Comparison of ENCODE assay signal across 10 cellular contexts in genomic region chr9:135474915-135475314, GRCh38. TPM values are rescaled to one million over a fixed set of nuclear protein-coding genes. Genes with fewer than 3 reads are reported as not detected.
A peak's percentile ranks its signal among the peaks of the same experiment; 100 is the strongest.
DNase-seq lines count a peak whose midpoint lies in the region; ATAC-seq and FAIRE-seq lines count a peak whose summit lies in the region.
"Had no signal": no experiment of that assay in that cellular context is flagged by ENCODE, and none has a peak within 500 bp of the region (broad histone marks: within the 10 kb centered on the region; RNA-seq: fewer than 3 reads in every experiment).

No MANE protein-coding gene starts in this region.

- H3K27ac ChIP-seq in SK-N-MC, result no peak overlapping the region
- H3K27ac ChIP-seq: HL-60 had no signal

- no peak for ATAC-seq in left colon
- no peak for ATAC-seq in HG03378 (IDR thresholded peaks at IDR 0.05; ENCODE audit: unreplicated experiment)

- intact Hi-C loops in head of caudate nucleus (cut with DNase I) (no loop called here), left colon (cut with DNase I, micrococcal nuclease) (no loop called here)

- H3K9me3 ChIP-seq in SK-N-MC (ENCODE audit: low read depth, low read length), result no peaks in the 10 kb centered on the region

- FAIRE-seq in G401.6 (lab: Jason Lieb, UNC), result peak; percentile 41

- H3K9ac ChIP-seq in SK-N-MC (ENCODE audit: insufficient read length), result no peak overlapping the region

- no peaks in the 10 kb centered on the region for H3K36me3 ChIP-seq in SK-N-MC (ENCODE audit: insufficient read depth, low read length)

- peak overlapping the region; percentile 49 for H3K4me3 ChIP-seq in SK-N-MC

- peak; percentile 5 for DNase-seq in ACHN
- no peak for DNase-seq in SK-N-MC (ENCODE audit: low read depth, low spot score)
- peak in 40 of 42 donors; percentile 16 to 76 (median 52) for DNase-seq in head of caudate nucleus
- no peak for DNase-seq in cortex of kidney (lab: John Stamatoyannopoulos, UW)
- no peak for DNase-seq in NOMO-1 treated with dmso at 0.1 percent for 144 hours (lab: John Stamatoyannopoulos, UW; ENCODE audit: unreplicated experiment)
- DNase-seq in left colon, result no peak

- in situ Hi-C loops in ACHN (cut with HindIII; ENCODE audit: low pct_ligation_motif_present, low pct_unique_long_range_greater_than_20kb, low sequenced_read_pairs), result no loop called here

RNA-seq across cellular contexts. Expression of gene PPP1R26, which starts 4.7 kb away (rescaled TPM):
- total RNA-seq in left colon, result 10 to 100 TPM; 20.4 to 26.3 TPM

RNA-seq across cellular contexts. Expression of gene MRPS2, which starts 25.6 kb away (rescaled TPM):
- total RNA-seq in left colon, result 10 to 100 TPM; 25.4 to 35.3 TPM

RNA-seq across cellular contexts. Expression of gene LCN1, which starts 46.3 kb away (rescaled TPM):
- not detected for total RNA-seq in left colon
- total RNA-seq: dermis microvascular lymphatic vessel endothelial cell had no signal

Comparison
In these comparisons a context has a peak if more than half of its experiments do, and no peak if none do; other contexts are left out.
1. DNase-seq: peak in ACHN (single experiment) and head of caudate nucleus (40 of 42); none in SK-N-MC (single experiment), cortex of kidney (single experiment), NOMO-1 treated with dmso at 0.1 percent for 144 hours (single experiment) and left colon (0 of 2).